8 cellular contexts compared by ENCODE assay signal in genomic region chr11:128520886-128521696, GRCh38.
DNase-seq lines count a peak whose midpoint lies in the region; ATAC-seq and TF ChIP-seq lines count a peak whose summit lies in the region.

No MANE protein-coding gene starts in this region.

- intact Hi-C loops in activated CD4-positive, alpha-beta T cell treated with anti-CD3 and anti-CD28 coated beads, Interleukin-2, amount 10 ng/mL, durations not matched to agents 24 days and 14 days (cut with micrococcal nuclease) = loop anchor here (10.0 kb wide), 2 partner anchors 214 to 1114 kb away; no protein-coding TSS in a partner anchor
- intact Hi-C loops in activated T-helper 1 cell treated with anti-CD3 and anti-CD28 coated beads, Interleukin-12 subunit alpha, Interleukin-12 subunit beta, Interleukin-2, Interleukin-4 antibody, amounts not matched to agents 30 ng/mL and 10 ng/mL and 1 ng/mL, durations not matched to agents 14 hours and 24 hours and 36 hours (cut with micrococcal nuclease) = loop anchor here (1.0 kb wide), 2 partner anchors 11 to 49 kb away; no protein-coding TSS in a partner anchor

- H3K36me3 Mint-ChIP-seq in activated CD4-positive, alpha-beta T cell treated with anti-CD3 and anti-CD28 coated beads, Interleukin-2, amount 10 ng/mL, durations not matched to agents 24 days and 14 days (ENCODE audit: low read depth) = peaks cover 56% of the 10 kb centered on the region
- H3K36me3 Mint-ChIP-seq in activated T-helper 1 cell treated with anti-CD3 and anti-CD28 coated beads, Interleukin-12 subunit alpha, Interleukin-12 subunit beta, Interleukin-2, Interleukin-4 antibody, amounts not matched to agents 30 ng/mL and 10 ng/mL and 1 ng/mL, durations not matched to agents 14 hours and 24 hours and 36 hours (ENCODE audit: low read depth) = peaks cover 52% of the 10 kb centered on the region

- H3K4me3 Mint-ChIP-seq in activated CD4-positive, alpha-beta T cell treated with anti-CD3 and anti-CD28 coated beads, Interleukin-2, amount 10 ng/mL, durations not matched to agents 24 days and 14 days = peak overlapping the region; percentile 93
- peak overlapping the region; percentile 96 for H3K4me3 Mint-ChIP-seq in activated T-helper 1 cell treated with anti-CD3 and anti-CD28 coated beads, Interleukin-12 subunit alpha, Interleukin-12 subunit beta, Interleukin-2, Interleukin-4 antibody, amounts not matched to agents 30 ng/mL and 10 ng/mL and 1 ng/mL, durations not matched to agents 14 hours and 24 hours and 36 hours

- no peaks in the 10 kb centered on the region for H3K27me3 Mint-ChIP-seq in activated CD4-positive, alpha-beta T cell treated with anti-CD3 and anti-CD28 coated beads, Interleukin-2, amount 10 ng/mL, durations not matched to agents 24 days and 14 days
- no peaks in the 10 kb centered on the region for H3K27me3 Mint-ChIP-seq in activated T-helper 1 cell treated with anti-CD3 and anti-CD28 coated beads, Interleukin-12 subunit alpha, Interleukin-12 subunit beta, Interleukin-2, Interleukin-4 antibody, amounts not matched to agents 30 ng/mL and 10 ng/mL and 1 ng/mL, durations not matched to agents 14 hours and 24 hours and 36 hours (ENCODE audit: insufficient read depth)

- H3K27me3 ChIP-seq in iPS-15b (ENCODE audit: control insufficient read depth, insufficient read depth, low read length) = peaks cover 45% of the 10 kb centered on the region
- H3K27me3 ChIP-seq in suprapubic skin = no peaks in the 10 kb centered on the region

- no peak for TF ChIP-seq CTCF in suprapubic skin (IDR thresholded peaks at IDR 0.05)

- no peaks in the 10 kb centered on the region for H3K9me3 Mint-ChIP-seq in activated CD4-positive, alpha-beta T cell treated with anti-CD3 and anti-CD28 coated beads, Interleukin-2, amount 10 ng/mL, durations not matched to agents 24 days and 14 days
- H3K9me3 Mint-ChIP-seq in activated T-helper 1 cell treated with anti-CD3 and anti-CD28 coated beads, Interleukin-12 subunit alpha, Interleukin-12 subunit beta, Interleukin-2, Interleukin-4 antibody, amounts not matched to agents 30 ng/mL and 10 ng/mL and 1 ng/mL, durations not matched to agents 14 hours and 24 hours and 36 hours = no peaks in the 10 kb centered on the region

- peak; percentile 81 for DNase-seq in activated CD4-positive, alpha-beta T cell treated with anti-CD3 and anti-CD28 coated beads, Interleukin-2, amount 10 ng/mL, durations not matched to agents 24 days and 14 days
- no peak for DNase-seq in activated CD4-positive, alpha-beta T cell treated with anti-CD3 and anti-CD28 coated beads, Interleukin-2, amount 50 U/mL, for 1 hour
- DNase-seq in activated T-helper 1 cell treated with anti-CD3 and anti-CD28 coated beads, Interleukin-12 subunit alpha, Interleukin-12 subunit beta, Interleukin-2, Interleukin-4 antibody, amounts not matched to agents 30 ng/mL and 10 ng/mL and 1 ng/mL, durations not matched to agents 14 hours and 24 hours and 36 hours (ENCODE audit: low spot score) = no peak
- no peak for DNase-seq in suprapubic skin (ENCODE audit: low spot score in 2 of 2)
- DNase-seq in NCI-H146 treated with DMSO at 0.1 percent for 48 hours (lab: John Stamatoyannopoulos, UW; ENCODE audit: unreplicated experiment) = no peak
- no peak for DNase-seq in NCI-H187 treated with DMSO at 0.1 percent for 48 hours (lab: John Stamatoyannopoulos, UW)

- no peak for TF ChIP-seq EP300 in suprapubic skin (IDR thresholded peaks at IDR 0.05)

- no peak for ATAC-seq in GM18873 (IDR thresholded peaks at IDR 0.05; ENCODE audit: low FRiP score, unreplicated experiment)

- H3K9me3 ChIP-seq in iPS-15b (ENCODE audit: control insufficient read depth, insufficient read depth, low read length) (no peaks in the 10 kb centered on the region), suprapubic skin (no peaks in the 10 kb centered on the region)

- no peak overlapping the region for H3K9ac ChIP-seq in iPS-15b (ENCODE audit: low read depth, low read length)

- H3K27ac ChIP-seq in suprapubic skin = peak overlapping the region; percentile 96

- H3K4me3 ChIP-seq in iPS-15b (ENCODE audit: low read depth, low read length) = peak overlapping the region; percentile 86
- peak overlapping the region; percentile 83 for H3K4me3 ChIP-seq in suprapubic skin

- peak overlapping the region; percentile 99 for H3K27ac Mint-ChIP-seq in activated CD4-positive, alpha-beta T cell treated with anti-CD3 and anti-CD28 coated beads, Interleukin-2, amount 10 ng/mL, durations not matched to agents 24 days and 14 days
- peak overlapping the region; percentile 98 for H3K27ac Mint-ChIP-seq in activated T-helper 1 cell treated with anti-CD3 and anti-CD28 coated beads, Interleukin-12 subunit alpha, Interleukin-12 subunit beta, Interleukin-2, Interleukin-4 antibody, amounts not matched to agents 30 ng/mL and 10 ng/mL and 1 ng/mL, durations not matched to agents 14 hours and 24 hours and 36 hours

- peaks cover 53% of the 10 kb centered on the region for H3K4me1 Mint-ChIP-seq in activated CD4-positive, alpha-beta T cell treated with anti-CD3 and anti-CD28 coated beads, Interleukin-2, amount 10 ng/mL, durations not matched to agents 24 days and 14 days
- peaks cover 65% of the 10 kb centered on the region for H3K4me1 Mint-ChIP-seq in activated T-helper 1 cell treated with anti-CD3 and anti-CD28 coated beads, Interleukin-12 subunit alpha, Interleukin-12 subunit beta, Interleukin-2, Interleukin-4 antibody, amounts not matched to agents 30 ng/mL and 10 ng/mL and 1 ng/mL, durations not matched to agents 14 hours and 24 hours and 36 hours (ENCODE audit: low read depth)

- 5% methylated on average over 12 of the region's 12 CpGs for WGBS in suprapubic skin

- no peak for TF ChIP-seq POLR2A in suprapubic skin (IDR thresholded peaks at IDR 0.05)

- H3K4me1 ChIP-seq in iPS-15b (ENCODE audit: control insufficient read depth, insufficient read depth, low read length) (peaks cover 4% of the 10 kb centered on the region), suprapubic skin (peaks cover 58% of the 10 kb centered on the region)

- H3K36me3 ChIP-seq in iPS-15b (ENCODE audit: control insufficient read depth, insufficient read depth, low read length) (no peaks in the 10 kb centered on the region), suprapubic skin (no peaks in the 10 kb centered on the region)
